Comparison of ENCODE assay signal across 8 cellular contexts in the genomic region with DNA sequence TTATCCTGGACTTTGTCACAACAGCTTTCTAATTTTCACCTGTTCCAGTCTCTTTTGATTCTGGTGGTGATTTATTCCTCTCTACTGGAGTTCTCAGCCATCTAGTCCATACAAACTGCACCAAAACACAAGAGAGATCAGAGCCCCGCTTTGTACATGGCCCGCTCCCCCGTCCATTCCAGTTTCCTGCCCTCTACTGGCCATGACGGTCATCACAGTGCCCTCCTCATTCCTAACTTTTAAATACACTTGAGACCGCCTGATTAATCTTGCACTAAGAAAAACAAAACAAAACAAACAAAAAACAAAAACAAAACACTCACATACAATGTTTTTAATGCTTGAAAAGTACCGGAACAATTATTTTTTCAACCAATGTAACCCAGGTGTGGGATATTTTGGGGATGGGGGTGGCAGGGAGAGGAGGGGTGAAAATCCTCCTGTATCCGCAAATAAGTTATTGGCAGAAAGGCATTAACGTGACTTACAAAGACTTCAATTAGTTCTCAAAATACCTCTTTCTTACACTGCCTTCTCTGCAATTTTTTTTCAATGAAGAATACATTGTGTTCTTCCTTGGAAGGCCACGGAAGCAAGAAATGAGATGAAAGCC.
DNase-seq lines count a peak whose midpoint lies in the region; ATAC-seq and TF ChIP-seq lines count a peak whose summit lies in the region.

No MANE protein-coding gene starts in this region.

- H3K27ac ChIP-seq in ACC112 (ENCODE audit: low read depth, low read length) (no peak overlapping the region), dorsolateral prefrontal cortex (no peak overlapping the region), parathyroid adenoma (no peak overlapping the region), esophagus muscularis mucosa (replicated peaks in 1 of 4) (no peak overlapping the region), tibial artery (no peak overlapping the region)

- H3K4me1 ChIP-seq in ACC112 (ENCODE audit: control insufficient read depth, insufficient read depth, low read length, unreplicated experiment) (peaks cover under 1% of the 10 kb centered on the region), parathyroid adenoma (peaks cover 3% of the 10 kb centered on the region), esophagus muscularis mucosa (no peaks in the 10 kb centered on the region), tibial artery (peaks cover 0 to under 1% (median 0%) of the 10 kb centered on the region in 4 donors)

- peak; percentile 63 for ATAC-seq in GM18867 (IDR thresholded peaks at IDR 0.05; ENCODE audit: unreplicated experiment)

- no peak for TF ChIP-seq EP300 in esophagus muscularis mucosa (IDR thresholded peaks at IDR 0.05)

- H3K79me2 ChIP-seq in ACC112 (ENCODE audit: control insufficient read depth, insufficient read depth, low read length, unreplicated experiment) (no peaks in the 10 kb centered on the region), parathyroid adenoma (no peaks in the 10 kb centered on the region)

- 79% methylated on average over 9 of the region's 9 CpGs for WGBS in esophagus muscularis mucosa

- H3K36me3 ChIP-seq in ACC112 (ENCODE audit: insufficient read depth, low read length) (no peaks in the 10 kb centered on the region), parathyroid adenoma (ENCODE audit: control insufficient read depth, insufficient read depth, low read length) (no peaks in the 10 kb centered on the region), esophagus muscularis mucosa (no peaks in the 10 kb centered on the region), tibial artery (no peaks in the 10 kb centered on the region)

- no peak overlapping the region for H3K4me3 ChIP-seq in ACC112 (ENCODE audit: low read depth, low read length)
- no peak overlapping the region for H3K4me3 ChIP-seq in dorsolateral prefrontal cortex
- no peak overlapping the region for H3K4me3 ChIP-seq in parathyroid adenoma (ENCODE audit: low read depth, low read length)
- H3K4me3 ChIP-seq in esophagus muscularis mucosa = no peak overlapping the region
- H3K4me3 ChIP-seq in tibial artery = no peak overlapping the region

- no peak overlapping the region for H3K9ac ChIP-seq in parathyroid adenoma

- H3K9me3 ChIP-seq in parathyroid adenoma (ENCODE audit: control insufficient read depth, low read length) (no peaks in the 10 kb centered on the region), esophagus muscularis mucosa (no peaks in the 10 kb centered on the region), tibial artery (no peaks in the 10 kb centered on the region)

- TF ChIP-seq POLR2A in esophagus muscularis mucosa (IDR thresholded peaks at IDR 0.05; ENCODE audit: low read depth) = no peak

- no peak overlapping the region for H3K4me2 ChIP-seq in parathyroid adenoma (ENCODE audit: low read length)

- intact Hi-C loops in dorsolateral prefrontal cortex (cut with DNase I) (no loop called here), esophagus muscularis mucosa (cut with DNase I) (no loop called here), tibial artery (cut with DNase I; ENCODE audit: low total_unique reads) (no loop called here)

- H3K27me3 ChIP-seq in ACC112 (ENCODE audit: insufficient read depth, low read length) (no peaks in the 10 kb centered on the region), dorsolateral prefrontal cortex (no peaks in the 10 kb centered on the region), parathyroid adenoma (ENCODE audit: control insufficient read depth, insufficient read depth, low read length) (no peaks in the 10 kb centered on the region), esophagus muscularis mucosa (no peaks in the 10 kb centered on the region), tibial artery (no peaks in the 10 kb centered on the region)

- H2AFZ ChIP-seq in ACC112 (ENCODE audit: low read length, unreplicated experiment) (peak overlapping the region; percentile 87), parathyroid adenoma (peak overlapping the region; percentile 10)

- peak; percentile 67 for DNase-seq in NCI-H1105 treated with DMSO at 0.1 percent for 48 hours (lab: John Stamatoyannopoulos, UW)
- DNase-seq in dorsolateral prefrontal cortex = no peak
- no peak for DNase-seq in esophagus muscularis mucosa (ENCODE audit: extremely low spot score)
- no peak for DNase-seq in medulla oblongata (ENCODE audit: extremely low spot score)
- no peak for DNase-seq in tibial artery

- peak in 32 of 56 donors; percentile 9 to 48 (median 30) for TF ChIP-seq CTCF in dorsolateral prefrontal cortex (IDR thresholded peaks at IDR 0.05 in 54 of 56, conservative IDR thresholded peaks at IDR 0.05 in 2 of 56; ENCODE audit: low read depth in 1 of 56, partially characterized antibody in 56 of 56)
- TF ChIP-seq CTCF in parathyroid adenoma (IDR thresholded peaks at IDR 0.05) = peak; percentile 55
- TF ChIP-seq CTCF in esophagus muscularis mucosa (IDR thresholded peaks at IDR 0.05) = peak in 1 of 3 experiments; percentile 36
- TF ChIP-seq CTCF in tibial artery (IDR thresholded peaks at IDR 0.05) = peak in 1 of 2 experiments; percentile 40
